Comparison of ENCODE assay signal across 1 cellular context in genomic region chr10:44382131-44382858, GRCh38.
TF ChIP-seq lines count a peak whose summit lies in the region.

No MANE protein-coding gene starts in this region.

TF ChIP-seq in HEK293, 187 proteins besides CTCF, POLR2A, EP300 and RAD21 (continued from another document and continues in another):
- no peak for TF ChIP-seq ZFP69B (tag by site-specific recombination; IDR thresholded peaks at IDR 0.05)
- no peak for TF ChIP-seq ZNF16 (tag by site-specific recombination; IDR thresholded peaks at IDR 0.05; ENCODE audit: low read depth)
- 0 out of 2 replicates have a peak, but pooled peaks have one; percentile 8 for TF ChIP-seq IKZF3 (tag by site-specific recombination; IDR thresholded peaks at IDR 0.05)
- no peak for TF ChIP-seq GLIS1 (tag by site-specific recombination; IDR thresholded peaks at IDR 0.05)
- TF ChIP-seq BCL11B (tag by site-specific recombination; IDR thresholded peaks at IDR 0.05; ENCODE audit: low read depth) = no peak
- no peak for TF ChIP-seq ZNF449 (tag by site-specific recombination; IDR thresholded peaks at IDR 0.05)
- TF ChIP-seq ZNF211 (tag by site-specific recombination; IDR thresholded peaks at IDR 0.05; ENCODE audit: low read depth) = no peak
- no peak for TF ChIP-seq ZNF610 (tag by site-specific recombination; IDR thresholded peaks at IDR 0.05; ENCODE audit: borderline replicate concordance)
- TF ChIP-seq ZFP3 (tag by site-specific recombination; IDR thresholded peaks at IDR 0.05; ENCODE audit: low read depth) = no peak
- no peak for TF ChIP-seq RBAK (tag by site-specific recombination; IDR thresholded peaks at IDR 0.05)
- TF ChIP-seq ZNF223 (tag by site-specific recombination; IDR thresholded peaks at IDR 0.05) = no peak
- no peak for TF ChIP-seq TRIM28 (IDR thresholded peaks at IDR 0.05; ENCODE audit: borderline replicate concordance, low read length)
- TF ChIP-seq SCRT2 (tag by site-specific recombination; IDR thresholded peaks at IDR 0.05) = peak; percentile 98
- peak; percentile 96 for TF ChIP-seq SCRT1 (tag by site-specific recombination; IDR thresholded peaks at IDR 0.05; ENCODE audit: borderline replicate concordance)
- TF ChIP-seq ZNF692 (tag by site-specific recombination; IDR thresholded peaks at IDR 0.05) = no peak
- 0 out of 2 replicates have a peak, but pooled peaks have one; percentile 11 for TF ChIP-seq ZNF341 (tag by site-specific recombination; IDR thresholded peaks at IDR 0.05; ENCODE audit: low read depth)
- TF ChIP-seq ZNF518A (tag by site-specific recombination; conservative IDR thresholded peaks at IDR 0.05; ENCODE audit: low read depth) = no peak
- TF ChIP-seq ZNF701 (tag by site-specific recombination; IDR thresholded peaks at IDR 0.05) = no peak
- no peak for TF ChIP-seq ZNF350 (tag by site-specific recombination; IDR thresholded peaks at IDR 0.05)
- no peak for TF ChIP-seq ZNF274 (IDR thresholded peaks at IDR 0.05; ENCODE audit: low read length)
- no peak for TF ChIP-seq ZNF274 (tag by site-specific recombination; IDR thresholded peaks at IDR 0.05; ENCODE audit: borderline replicate concordance)
- TF ChIP-seq ZNF133 (tag by site-specific recombination; IDR thresholded peaks at IDR 0.05) = no peak
- TF ChIP-seq ZNF549 (tag by site-specific recombination; IDR thresholded peaks at IDR 0.05) = no peak
- no peak for TF ChIP-seq OSR2 (tag by site-specific recombination; IDR thresholded peaks at IDR 0.05)
- no peak for TF ChIP-seq ZNF843 (tag by site-specific recombination; IDR thresholded peaks at IDR 0.05)
- TF ChIP-seq KLF17 (tag by site-specific recombination; IDR thresholded peaks at IDR 0.05) = no peak
- TF ChIP-seq EGR2 (tag by site-specific recombination; IDR thresholded peaks at IDR 0.05; ENCODE audit: low read depth) = no peak
- peak; percentile 32; the same call in 1 of the 2 replicates for TF ChIP-seq ZFHX2 (tag by site-specific recombination; conservative IDR thresholded peaks at IDR 0.05)
- TF ChIP-seq FEZF1 (tag by site-specific recombination; IDR thresholded peaks at IDR 0.05) = no peak
- TF ChIP-seq PRDM10 (tag by site-specific recombination; IDR thresholded peaks at IDR 0.05) = peak; percentile 33; the same call in 1 of the 2 replicates
- TF ChIP-seq ZNF398 (tag by site-specific recombination; IDR thresholded peaks at IDR 0.05) = no peak
- TF ChIP-seq SETDB1 (IDR thresholded peaks at IDR 0.05; ENCODE audit: insufficient read length, low read length) = no peak
- no peak for TF ChIP-seq ZNF366 (tag by site-specific recombination; conservative IDR thresholded peaks at IDR 0.05)
- no peak for TF ChIP-seq ZNF155 (tag by site-specific recombination; IDR thresholded peaks at IDR 0.05)
- TF ChIP-seq ZBTB44 (tag by site-specific recombination; IDR thresholded peaks at IDR 0.05) = no peak
- TF ChIP-seq ZNF510 (tag by site-specific recombination; IDR thresholded peaks at IDR 0.05; ENCODE audit: insufficient replicate concordance) = no peak
- no peak for TF ChIP-seq ZNF677 (tag by site-specific recombination; IDR thresholded peaks at IDR 0.05)
- TF ChIP-seq KLF7 (tag by site-specific recombination; IDR thresholded peaks at IDR 0.05; ENCODE audit: borderline replicate concordance) = no peak
- TF ChIP-seq ZNF391 (tag by site-specific recombination; IDR thresholded peaks at IDR 0.05; ENCODE audit: borderline replicate concordance, low read depth) = no peak
- TF ChIP-seq PATZ1 (tag by site-specific recombination; IDR thresholded peaks at IDR 0.05) = no peak
- TF ChIP-seq MZF1 (tag by site-specific recombination; IDR thresholded peaks at IDR 0.05; ENCODE audit: borderline replicate concordance) = no peak
- TF ChIP-seq GLI4 (tag by site-specific recombination; IDR thresholded peaks at IDR 0.05) = no peak
- TF ChIP-seq HOXD13 (CRISPR knock-in tag; IDR thresholded peaks at IDR 0.05; ENCODE audit: borderline replicate concordance) = no peak
- no peak for TF ChIP-seq ZNF623 (tag by site-specific recombination; IDR thresholded peaks at IDR 0.05)
- TF ChIP-seq ZNF529 (tag by site-specific recombination; IDR thresholded peaks at IDR 0.05; ENCODE audit: insufficient replicate concordance) = no peak
- no peak for TF ChIP-seq ZNF202 (tag by site-specific recombination; IDR thresholded peaks at IDR 0.05; ENCODE audit: borderline replicate concordance)
- no peak for TF ChIP-seq REPIN1 (tag by site-specific recombination; IDR thresholded peaks at IDR 0.05; ENCODE audit: low read depth)
